Comparison of ENCODE assay signal across 1 cellular context in genomic region chr2:73926493-73927327, GRCh38.
TF ChIP-seq lines count a peak whose summit lies in the region.

DGUOK (plus strand) TSS chr2:73926880; CDS start chr2:73926911, 31 bp downstream.

TF ChIP-seq in HepG2, 621 proteins besides CTCF, POLR2A, EP300 and RAD21 (continued from another document and continues in another):
- TF ChIP-seq LRRFIP1 (CRISPR knock-in tag; conservative IDR thresholded peaks at IDR 0.05) (no peak), MNT (IDR thresholded peaks at IDR 0.05) (peak; percentile 47), MAX (IDR thresholded peaks at IDR 0.05) (peak; percentile 95), PAX8 (CRISPR knock-in tag; IDR thresholded peaks at IDR 0.05; ENCODE audit: borderline replicate concordance) (0 out of 2 replicates have a peak, but pooled peaks have one; percentile 60), ZSCAN29 (CRISPR knock-in tag; conservative IDR thresholded peaks at IDR 0.05) (no peak; the same call in 1 of the 2 replicates), ZNF816 (CRISPR knock-in tag; IDR thresholded peaks at IDR 0.05; ENCODE audit: borderline replicate concordance) (no peak; the same call in 1 of the 2 replicates), TOE1 (CRISPR knock-in tag; IDR thresholded peaks at IDR 0.05) (peak; percentile 75; the same call in 1 of the 2 replicates), BRF2 (CRISPR knock-in tag; IDR thresholded peaks at IDR 0.05) (peak; percentile 93), PHF8 (CRISPR knock-in tag; IDR thresholded peaks at IDR 0.05) (peak; percentile 100), NR2F2 (IDR thresholded peaks at IDR 0.05; ENCODE audit: borderline replicate concordance, low read depth) (no peak), MLXIP (CRISPR knock-in tag; IDR thresholded peaks at IDR 0.05; ENCODE audit: borderline replicate concordance) (0 out of 2 replicates have a peak, but pooled peaks have one; percentile 28), ZNF260 (CRISPR knock-in tag; IDR thresholded peaks at IDR 0.05; ENCODE audit: borderline replicate concordance, low read depth) (no peak), NFE2L1 (CRISPR knock-in tag; IDR thresholded peaks at IDR 0.05; ENCODE audit: borderline replicate concordance) (peak; percentile 90; the same call in 1 of the 2 replicates), ZNF607 (CRISPR knock-in tag; IDR thresholded peaks at IDR 0.05; ENCODE audit: borderline replicate concordance) (peak; percentile 91), FOXA3 (CRISPR knock-in tag; IDR thresholded peaks at IDR 0.05) (peak; percentile 72), ZNF501 (CRISPR knock-in tag; IDR thresholded peaks at IDR 0.05) (peak; percentile 100), MLLT10 (CRISPR knock-in tag; IDR thresholded peaks at IDR 0.05) (no peak), ZNF792 (CRISPR knock-in tag; IDR thresholded peaks at IDR 0.05) (peak; percentile 53; the same call in 1 of the 2 replicates), AKAP8 (CRISPR knock-in tag; IDR thresholded peaks at IDR 0.05) (0 out of 2 replicates have a peak, but pooled peaks have one; percentile 51), ZNF234 (CRISPR knock-in tag; conservative IDR thresholded peaks at IDR 0.05) (no peak), ZNF350 (CRISPR knock-in tag; IDR thresholded peaks at IDR 0.05; ENCODE audit: borderline replicate concordance, low read depth) (peak; percentile 95; the same call in 1 of the 2 replicates), PITX1 (CRISPR knock-in tag; IDR thresholded peaks at IDR 0.05) (peak; percentile 80), ADNP (CRISPR knock-in tag; IDR thresholded peaks at IDR 0.05) (no peak), E2F5 (CRISPR knock-in tag; conservative IDR thresholded peaks at IDR 0.05) (0 out of 2 replicates have a peak, but pooled peaks have one; percentile 28), ZNF329 (CRISPR knock-in tag; IDR thresholded peaks at IDR 0.05; ENCODE audit: low read depth) (peak; percentile 84; the same call in 1 of the 2 replicates), ZNF629 (CRISPR knock-in tag; conservative IDR thresholded peaks at IDR 0.05) (no peak), ASH2L (IDR thresholded peaks at IDR 0.05; ENCODE audit: insufficient read length, low read depth, low read length) (peak; percentile 99), ZNF367 (CRISPR knock-in tag; IDR thresholded peaks at IDR 0.05; ENCODE audit: borderline replicate concordance) (no peak), RFXANK (CRISPR knock-in tag; IDR thresholded peaks at IDR 0.05) (no peak), GPBP1L1 (CRISPR knock-in tag; IDR thresholded peaks at IDR 0.05) (no peak), ZNF800 (CRISPR knock-in tag; IDR thresholded peaks at IDR 0.05) (peak; percentile 45; the same call in 1 of the 2 replicates), SMAD9 (CRISPR knock-in tag; IDR thresholded peaks at IDR 0.05) (peak; percentile 77; the same call in 1 of the 2 replicates), ZFAT (CRISPR knock-in tag; conservative IDR thresholded peaks at IDR 0.05) (no peak), GABPB1 (CRISPR knock-in tag; IDR thresholded peaks at IDR 0.05) (peak; percentile 99), ZBTB1 (CRISPR knock-in tag; IDR thresholded peaks at IDR 0.05; ENCODE audit: borderline replicate concordance) (no peak; the same call in 1 of the 2 replicates), HHEX (CRISPR knock-in tag; IDR thresholded peaks at IDR 0.05) (no peak), PAWR (CRISPR knock-in tag; IDR thresholded peaks at IDR 0.05; ENCODE audit: borderline replicate concordance) (no peak; the same call in 1 of the 2 replicates), ZC3H13 (CRISPR knock-in tag; IDR thresholded peaks at IDR 0.05) (0 out of 2 replicates have a peak, but pooled peaks have one; percentile 38), GATAD1 (CRISPR knock-in tag; IDR thresholded peaks at IDR 0.05) (peak; percentile 96), RXRA (CRISPR knock-in tag; IDR thresholded peaks at IDR 0.05) (peak; percentile 89), HOXA3 (CRISPR knock-in tag; IDR thresholded peaks at IDR 0.05) (peak; percentile 100), HOXA5 (CRISPR knock-in tag; IDR thresholded peaks at IDR 0.05) (peak; percentile 77; the same call in 1 of the 2 replicates), CENPBD1 (CRISPR knock-in tag; IDR thresholded peaks at IDR 0.05; ENCODE audit: borderline replicate concordance, low read depth) (peak; percentile 92; the same call in 1 of the 2 replicates), REST (IDR thresholded peaks at IDR 0.05; ENCODE audit: borderline replicate concordance in 1 of 2, low read depth in 1 of 2, low read length in 2 of 2) (no peak; a peak in 1 of 4 replicates), ZGPAT (CRISPR knock-in tag; IDR thresholded peaks at IDR 0.05) (peak; percentile 95)
